9 cellular contexts compared by ENCODE assay signal in genomic region chr16:9053006-9053601, GRCh38. TPM values are rescaled to one million over a fixed set of nuclear protein-coding genes. Genes with fewer than 3 reads are reported as not detected.
DNase-seq lines count a peak whose midpoint lies in the region; ATAC-seq and TF ChIP-seq lines count a peak whose summit lies in the region.
"Had no signal": no experiment of that assay in that cellular context is flagged by ENCODE, and none has a peak within 500 bp of the region (broad histone marks: within the 10 kb centered on the region; RNA-seq: fewer than 3 reads in every experiment).

No MANE protein-coding gene starts in this region.

- no peak overlapping the region for H2AK5ac ChIP-seq in mesenchymal stem cell (ENCODE audit: low read length, severe bottlenecking)

- no peak overlapping the region for H4K91ac ChIP-seq in mesenchymal stem cell (ENCODE audit: low read length)

- intact Hi-C loops in lower leg skin (cut with DNase I; ENCODE audit: low total_unique reads), result no loop called here

- H3K4ac ChIP-seq in mesenchymal stem cell (ENCODE audit: low read depth in 1 of 2, low read length in 2 of 2), result no peak overlapping the region

- H2BK120ac ChIP-seq in mesenchymal stem cell (ENCODE audit: low read depth, low read length), result no peak overlapping the region

- TF ChIP-seq POLR2A in lower leg skin (IDR thresholded peaks at IDR 0.05), result no peak

- no peak overlapping the region for H3K9ac ChIP-seq in mesenchymal stem cell (ENCODE audit: low read length)

- 28% methylated on average over 9 of the region's 9 CpGs for WGBS in mesenchymal stem cell
- 37 to 47% methylated on average over 9 of the region's 9 CpGs for WGBS in lower leg skin, 2 donors

- no peak overlapping the region for H3K14ac ChIP-seq in mesenchymal stem cell (ENCODE audit: low read length in 2 of 2)

- no peak overlapping the region for H3K27ac ChIP-seq in mesenchymal stem cell (ENCODE audit: low read length, poor library complexity, severe bottlenecking)

- peak; percentile 60 for DNase-seq in activated CD8-positive, alpha-beta memory T cell treated with anti-CD3 and anti-CD28 coated beads, Interleukin-2, amount 50 U/mL, for 48 hours
- no peak for DNase-seq in activated CD8-positive, alpha-beta memory T cell treated with anti-CD3 and anti-CD28 coated beads for 24 hours
- peak; percentile 89 for DNase-seq in NCI-H460 (ENCODE audit: extremely low read depth, low read depth)
- DNase-seq in dermis microvascular lymphatic vessel endothelial cell (ENCODE audit: low read depth in 2 of 2), result peak; percentile 5 to 63
- peak; percentile 87 for DNase-seq in mesenchymal stem cell
- no peak for DNase-seq in NCI-H2081 (lab: John Stamatoyannopoulos, UW)
- no peak for DNase-seq in lower leg skin (ENCODE audit: low spot score in 2 of 2)
- DNase-seq: activated B cell treated with CpG ODN at 0.5 μM for 24 hours had no signal

- no peak overlapping the region for H2BK5ac ChIP-seq in mesenchymal stem cell (ENCODE audit: low read depth, low read length, poor library complexity, severe bottlenecking)

- no peaks in the 10 kb centered on the region for H3K79me1 ChIP-seq in mesenchymal stem cell (replicated peaks; ENCODE audit: low read length, poor library complexity, severe bottlenecking)

- H3K4me2 ChIP-seq in mesenchymal stem cell (ENCODE audit: low read length, poor library complexity, severe bottlenecking), result no peak overlapping the region

- peak overlapping the region; percentile 18 for H2AFZ ChIP-seq in mesenchymal stem cell (ENCODE audit: low read depth, low read length)

- TF ChIP-seq CTCF in lower leg skin (IDR thresholded peaks at IDR 0.05), result no peak

- H3K27me3 ChIP-seq in mesenchymal stem cell (ENCODE audit: control insufficient read depth in 1 of 2, insufficient read depth in 1 of 2, low read length in 2 of 2), result no peaks in the 10 kb centered on the region

- H3K4me3 ChIP-seq in mesenchymal stem cell (ENCODE audit: insufficient read depth in 1 of 2, low read depth in 1 of 2, low read length in 2 of 2) (no peak overlapping the region), lower leg skin (ENCODE audit: low read depth, poor library complexity, severe bottlenecking) (no peak overlapping the region)

- H3K4me1 ChIP-seq in mesenchymal stem cell (ENCODE audit: control insufficient read depth, insufficient read depth, low read depth, low read length), result peaks cover 2% of the 10 kb centered on the region

- no peak for ATAC-seq in GM21515 (IDR thresholded peaks at IDR 0.05; ENCODE audit: unreplicated experiment)

- H4K8ac ChIP-seq in mesenchymal stem cell (ENCODE audit: low read length), result no peak overlapping the region

- H2BK15ac ChIP-seq in mesenchymal stem cell (ENCODE audit: low read depth, poor library complexity, severe bottlenecking), result peak overlapping the region; percentile 60

- H3K9me3 ChIP-seq in mesenchymal stem cell (ENCODE audit: control insufficient read depth, low read length), result no peaks in the 10 kb centered on the region

- H3K18ac ChIP-seq in mesenchymal stem cell (ENCODE audit: low read depth in 1 of 2, low read length in 2 of 2), result no peak overlapping the region

- H3K36me3 ChIP-seq in mesenchymal stem cell (ENCODE audit: control insufficient read depth in 1 of 2, insufficient read depth in 2 of 2, low read depth in 1 of 2, low read length in 2 of 2), result no peaks in the 10 kb centered on the region

- H3K23ac ChIP-seq in mesenchymal stem cell (ENCODE audit: low read length in 2 of 2), result no peak overlapping the region

- H2BK12ac ChIP-seq in mesenchymal stem cell (ENCODE audit: low read length in 2 of 2), result peak overlapping the region; percentile 17 to 49

RNA-seq across cellular contexts. Expression of gene HAPSTR1, which starts 38.3 kb away (rescaled TPM):
- total RNA-seq in NCI-H460 (2014; rRNA removed; shearing (Covaris generic)), result 59.1 and 67.1 TPM in 2 replicates
- polyA plus RNA-seq in NCI-H460 (2014; cell fraction: nucleus; rRNA removed), result 39.8 and 51.9 TPM in 2 replicates
- total RNA-seq in dermis microvascular lymphatic vessel endothelial cell (45.7 and 50.7 TPM in 2 replicates), lower leg skin (10 to 100 TPM; 39.1 to 53.1 (median 47.1) TPM)
- polyA plus RNA-seq in mesenchymal stem cell (2013, experiment 1 of 2), result 43.4 TPM
- polyA plus RNA-seq in mesenchymal stem cell (2013, experiment 2 of 2), result 42.6 TPM

Comparison
In these comparisons a context has a peak if more than half of its experiments do, and no peak if none do; other contexts are left out.
1. DNase-seq: peak in activated CD8-positive, alpha-beta memory T cell treated with anti-CD3 and anti-CD28 coated beads, Interleukin-2, amount 50 U/mL, for 48 hours (single experiment), NCI-H460 (single experiment), dermis microvascular lymphatic vessel endothelial cell (2 of 2) and mesenchymal stem cell (single experiment); none in activated CD8-positive, alpha-beta memory T cell treated with anti-CD3 and anti-CD28 coated beads for 24 hours (single experiment), NCI-H2081 (0 of 2) and lower leg skin (0 of 2).